12 cellular contexts compared by ENCODE assay signal in genomic region chr6:52546192-52546591, GRCh38. TPM values are rescaled to one million over a fixed set of nuclear protein-coding genes. Genes with fewer than 3 reads are reported as not detected.
DNase-seq lines count a peak whose midpoint lies in the region; ATAC-seq and TF ChIP-seq lines count a peak whose summit lies in the region.
"Had no signal": no experiment of that assay in that cellular context is flagged by ENCODE, and none has a peak within 500 bp of the region (broad histone marks: within the 10 kb centered on the region; RNA-seq: fewer than 3 reads in every experiment).

No MANE protein-coding gene starts in this region.

- H3K79me2 ChIP-seq in osteoblast (ENCODE audit: insufficient read depth, low read length) = peaks cover 99% of the 10 kb centered on the region

- H3K9me3 ChIP-seq in osteoblast (ENCODE audit: low read depth, low read length) = no peaks in the 10 kb centered on the region

- no peaks in the 10 kb centered on the region for H3K27me3 ChIP-seq in osteoblast (ENCODE audit: insufficient read depth, low read length)

- H3K4me3 ChIP-seq in osteoblast (ENCODE audit: insufficient read depth, low read length) = no peak overlapping the region

- H3K4me1 ChIP-seq in osteoblast (ENCODE audit: insufficient read depth, low read length) = peaks cover 98% of the 10 kb centered on the region

- peak overlapping the region; percentile 15 for H3K4me2 ChIP-seq in osteoblast (ENCODE audit: insufficient read depth, low read length)

- H3K36me3 ChIP-seq in osteoblast (ENCODE audit: insufficient read depth, low read length) = peaks cover 59% of the 10 kb centered on the region

- H3K27ac ChIP-seq in osteoblast (ENCODE audit: low read depth, low read length) = peak overlapping the region; percentile 82

- no peak overlapping the region for H2AFZ ChIP-seq in osteoblast (ENCODE audit: low read length)

- ATAC-seq in GM18909 (IDR thresholded peaks at IDR 0.05; ENCODE audit: poor library complexity, unreplicated experiment) = peak; percentile 67
- ATAC-seq in GM21825 (IDR thresholded peaks at IDR 0.05; ENCODE audit: unreplicated experiment) = peak; percentile 46
- peak; percentile 59 for ATAC-seq in HG03432 (IDR thresholded peaks at IDR 0.05; ENCODE audit: unreplicated experiment)

- peaks cover 5% of the 10 kb centered on the region for H4K20me1 ChIP-seq in osteoblast (ENCODE audit: insufficient read depth, low read length)

- no peak for TF ChIP-seq CTCF in osteoblast (IDR thresholded peaks at IDR 0.05; ENCODE audit: extremely low read depth, low read depth, low read length)

- DNase-seq in osteoblast (ENCODE audit: insufficient read length, low spot score, missing footprints) (no peak), activated gamma-delta T cell (lab: John Stamatoyannopoulos, UW) (no peak), ureter (ENCODE audit: low spot score) (no peak)
- no peak for DNase-seq in stimulated activated CD4-positive, alpha-beta T cell treated with anti-CD3 and anti-CD28 coated beads, Interleukin-2, amount 100 ng/mL, for 48 hours
- no peak for DNase-seq in activated CD4-positive, alpha-beta T cell treated with anti-CD3 and anti-CD28 coated beads, Interleukin-2, amount 50 U/mL, for 4 hours
- DNase-seq: activated CD4-positive, alpha-beta T cell treated with anti-CD3 and anti-CD28 coated beads, Interleukin-2, amount 50 U/mL, for 1 hour; DMS79; endodermal cell; NCI-H226 had no signal

RNA-seq across cellular contexts. Expression of gene TRAM2, which starts 30.7 kb away (rescaled TPM):
- total RNA-seq in osteoblast = 129 and 155 TPM in 2 replicates
- 14.1 TPM for total RNA-seq in ureter
